ENCODE assay signal across 11 cellular contexts in genomic region chr6:106692112-106692822, GRCh38.
DNase-seq lines count a peak whose midpoint lies in the region; ATAC-seq, FAIRE-seq and TF ChIP-seq lines count a peak whose summit lies in the region.
"Had no signal": no experiment of that assay in that cellular context is flagged by ENCODE, and none has a peak within 500 bp of the region (broad histone marks: within the 10 kb centered on the region; RNA-seq: fewer than 3 reads in every experiment).

No MANE protein-coding gene starts in this region.

- no peaks in the 10 kb centered on the region for H3F3A ChIP-seq in OCI-LY1 (ENCODE audit: insufficient read depth, low read length)

- H2AFZ ChIP-seq in OCI-LY1 (ENCODE audit: low read length), result peak overlapping the region; percentile 36; the same call in 1 of the 2 replicates

- H3K27ac Mint-ChIP-seq in progenitor cell of endocrine pancreas, result peak overlapping the region; percentile 33
- H3K27ac Mint-ChIP-seq: stimulated activated naive CD8-positive, alpha-beta T cell treated with anti-CD3 and anti-CD28 coated beads, Interleukin-15, Interleukin-2, amounts not matched to agents 100 ng/mL and 50 ng/mL, for 24 hours had no signal

- peaks cover 88% of the 10 kb centered on the region for H3K4me1 ChIP-seq in OCI-LY1 (ENCODE audit: insufficient read depth, low read length, severe bottlenecking)

- no peak overlapping the region for H3K4me3 ChIP-seq in OCI-LY1 (ENCODE audit: low read depth, low read length, poor library complexity, severe bottlenecking)
- no peak overlapping the region for H3K4me3 ChIP-seq in fibroblast of the aortic adventitia (ENCODE audit: low read depth, low read length)

- DNase-seq in GM18507 (ENCODE audit: extremely low spot score, insufficient read length, low read depth) (no peak), fibroblast of the aortic adventitia (ENCODE audit: low read depth) (peak; percentile 71), progenitor cell of endocrine pancreas (ENCODE audit: low spot score, unreplicated experiment) (no peak), UCSD-AML1 (lab: John Stamatoyannopoulos, UW; ENCODE audit: unreplicated experiment) (no peak), retina (no peak), HUDEP-2 (lab: John Stamatoyannopoulos, UW; ENCODE audit: unreplicated experiment in 76 of 76) (no peak)
- DNase-seq: activated T-cell treated with anti-CD3 and anti-CD28 coated beads for 4 hours had no signal

- no peak overlapping the region for H3K4me3 Mint-ChIP-seq in progenitor cell of endocrine pancreas (ENCODE audit: low read depth)
- H3K4me3 Mint-ChIP-seq: stimulated activated naive CD8-positive, alpha-beta T cell treated with anti-CD3 and anti-CD28 coated beads, Interleukin-15, Interleukin-2, amounts not matched to agents 100 ng/mL and 50 ng/mL, for 24 hours had no signal

- H3K4me2 ChIP-seq in OCI-LY1 (ENCODE audit: low read length), result peak overlapping the region; percentile 59
- H3K4me2 ChIP-seq: KMS-11 had no signal

- H3K36me3 ChIP-seq in OCI-LY1 (ENCODE audit: insufficient read depth, low read length), result no peaks in the 10 kb centered on the region

- peak overlapping the region; percentile 74 for H3K9ac ChIP-seq in OCI-LY1 (ENCODE audit: low read length)
- H3K9ac ChIP-seq: KMS-11 had no signal

- H4K20me1 ChIP-seq in OCI-LY1 (ENCODE audit: insufficient read depth, low read length), result no peaks in the 10 kb centered on the region

- H3K27me3 Mint-ChIP-seq in progenitor cell of endocrine pancreas, result no peaks in the 10 kb centered on the region
- H3K27me3 Mint-ChIP-seq: stimulated activated naive CD8-positive, alpha-beta T cell treated with anti-CD3 and anti-CD28 coated beads, Interleukin-15, Interleukin-2, amounts not matched to agents 100 ng/mL and 50 ng/mL, for 24 hours had no signal

- no peaks in the 10 kb centered on the region for H3K9me3 ChIP-seq in OCI-LY1 (ENCODE audit: low read length)

- TF ChIP-seq CTCF in OCI-LY1 (IDR thresholded peaks at IDR 0.05; ENCODE audit: low read length) (no peak), fibroblast of the aortic adventitia (IDR thresholded peaks at IDR 0.05; ENCODE audit: insufficient read depth, low read length) (no peak), progenitor cell of endocrine pancreas (IDR thresholded peaks at IDR 0.05; ENCODE audit: unreplicated experiment) (no peak)

- FAIRE-seq in GM18507 (lab: Jason Lieb, UNC), result peak; percentile 31

- peaks cover 3% of the 10 kb centered on the region for H3K9me3 Mint-ChIP-seq in progenitor cell of endocrine pancreas (ENCODE audit: low read depth)
- H3K9me3 Mint-ChIP-seq: stimulated activated naive CD8-positive, alpha-beta T cell treated with anti-CD3 and anti-CD28 coated beads, Interleukin-15, Interleukin-2, amounts not matched to agents 100 ng/mL and 50 ng/mL, for 24 hours had no signal

- H3K4me1 Mint-ChIP-seq in progenitor cell of endocrine pancreas (ENCODE audit: low read depth), result peaks cover 17% of the 10 kb centered on the region

- H3K36me3 Mint-ChIP-seq in progenitor cell of endocrine pancreas (ENCODE audit: insufficient read depth), result no peaks in the 10 kb centered on the region

- peak overlapping the region; percentile 98 for H3K27ac ChIP-seq in OCI-LY1 (ENCODE audit: low read depth, low read length, poor library complexity, severe bottlenecking)
- H3K27ac ChIP-seq: KMS-11 had no signal

- H3K9me2 ChIP-seq in OCI-LY1 (ENCODE audit: low read depth, low read length), result no peaks in the 10 kb centered on the region

- no peak for ATAC-seq in HG03571 (IDR thresholded peaks at IDR 0.05; ENCODE audit: unreplicated experiment)

- no peaks in the 10 kb centered on the region for H3K79me2 ChIP-seq in OCI-LY1 (ENCODE audit: insufficient read depth, low read length)

- no peaks in the 10 kb centered on the region for H3K27me3 ChIP-seq in OCI-LY1 (ENCODE audit: insufficient read depth, low read length)
